ENCODE assay signal across 9 cellular contexts in genomic region chr10:48551796-48552591, GRCh38. TPM values are rescaled to one million over a fixed set of nuclear protein-coding genes. Genes with fewer than 3 reads are reported as not detected.
DNase-seq lines count a peak whose midpoint lies in the region; ATAC-seq, FAIRE-seq and TF ChIP-seq lines count a peak whose summit lies in the region.
"Had no signal": no experiment of that assay in that cellular context is flagged by ENCODE, and none has a peak within 500 bp of the region (broad histone marks: within the 10 kb centered on the region; RNA-seq: fewer than 3 reads in every experiment).

No MANE protein-coding gene starts in this region.

- peaks cover 4% of the 10 kb centered on the region for H3K4me1 Mint-ChIP-seq in type B pancreatic cell (ENCODE audit: unreplicated experiment)

- BruUV-seq in PC-3 (replicated peaks; lab: Mats Ljungman, UMichigan): no TSS peak

- H3K4me2 ChIP-seq in PC-3 (ENCODE audit: low read length): no peak overlapping the region

- no peak overlapping the region for H3K4me3 Mint-ChIP-seq in type B pancreatic cell

- H2AFZ ChIP-seq in PC-3 (ENCODE audit: low read length): peak overlapping the region; percentile 16; the same call in 1 of the 2 replicates

- peaks cover 3% of the 10 kb centered on the region for H3K27me3 Mint-ChIP-seq in type B pancreatic cell

- no peaks in the 10 kb centered on the region for H3K9me3 ChIP-seq in PC-3 (ENCODE audit: low read length)
- H3K9me3 ChIP-seq in liver (ENCODE audit: control insufficient read depth in 4 of 4, low read length in 3 of 4): no peaks in the 10 kb centered on the region

- WGBS in liver: 52% methylated on average over 7 of the region's 7 CpGs

- no peak overlapping the region for H3K4me3 ChIP-seq in PC-3 (ENCODE audit: low read length)
- H3K4me3 ChIP-seq in liver (ENCODE audit: low read depth in 1 of 3, low read length in 3 of 3): no peak overlapping the region

- no peaks in the 10 kb centered on the region for H4K20me1 ChIP-seq in PC-3 (ENCODE audit: low read length)

- peak; percentile 69 for DNase-seq in EH (ENCODE audit: low read depth)
- peak; percentile 55 for DNase-seq in HTR-8/SVneo (ENCODE audit: insufficient read length, low spot score)
- DNase-seq in PC-3: peak; percentile 81
- peak; percentile 67 for DNase-seq in dedifferentiated amniotic fluid mesenchymal stem cell (ENCODE audit: extremely low spot score)
- no peak for DNase-seq in type B pancreatic cell (ENCODE audit: extremely low spot score, unreplicated experiment)
- DNase-seq in central memory CD4-positive, alpha-beta T cell: no peak

- H3K9ac ChIP-seq in PC-3 (ENCODE audit: low read length) (no peak overlapping the region), liver (ENCODE audit: low read depth in 1 of 2, low read length in 2 of 2) (no peak overlapping the region)

- H3K9me3 Mint-ChIP-seq in type B pancreatic cell: no peaks in the 10 kb centered on the region

- no peaks in the 10 kb centered on the region for H3F3A ChIP-seq in PC-3 (ENCODE audit: low read length, unreplicated experiment)

- no peak for FAIRE-seq in HTR-8/SVneo (lab: Jason Lieb, UNC)

- ATAC-seq in PC-3: peak; percentile 74
- no peak for ATAC-seq in GM21723 (IDR thresholded peaks at IDR 0.05; ENCODE audit: unreplicated experiment)

- peak; percentile 74 to 80 for TF ChIP-seq RAD21 in liver (IDR thresholded peaks at IDR 0.05)

- no peaks in the 10 kb centered on the region for H3K36me3 ChIP-seq in PC-3 (ENCODE audit: low read depth, low read length)
- H3K36me3 ChIP-seq in liver (ENCODE audit: control insufficient read depth in 4 of 4, insufficient read depth in 3 of 4, low read depth in 1 of 4, low read length in 3 of 4): no peaks in the 10 kb centered on the region

- H3K4me1 ChIP-seq in PC-3 (ENCODE audit: insufficient read depth, low read length) (no peaks in the 10 kb centered on the region), liver (ENCODE audit: control insufficient read depth in 4 of 4, insufficient read depth in 4 of 4, low read length in 3 of 4) (no peaks in the 10 kb centered on the region)

- H3K27me3 ChIP-seq in PC-3 (ENCODE audit: low read length): no peaks in the 10 kb centered on the region
- H3K27me3 ChIP-seq in liver (ENCODE audit: control insufficient read depth in 4 of 4, insufficient read depth in 4 of 4, low read length in 3 of 4): no peaks in the 10 kb centered on the region

- H3K9me2 ChIP-seq in PC-3 (replicated peaks; ENCODE audit: low read length): no peaks in the 10 kb centered on the region

- TF ChIP-seq CTCF in PC-3 (conservative IDR thresholded peaks at IDR 0.05; ENCODE audit: low read depth, low read length) (peak; percentile 98), liver (IDR thresholded peaks at IDR 0.05; ENCODE audit: low read depth, low read length, missing input control) (peak; percentile 62), type B pancreatic cell (conservative IDR thresholded peaks at IDR 0.05) (peak; percentile 86)

- POLR2A ChIA-PET in PC-3 (lab: Charles Lee; ENCODE audit: unreplicated experiment): no interaction called here

- H3K36me3 Mint-ChIP-seq in type B pancreatic cell: no peaks in the 10 kb centered on the region

- no peak overlapping the region for H3K27ac ChIP-seq in PC-3 (ENCODE audit: low read length)
- H3K27ac ChIP-seq in liver (ENCODE audit: low read depth in 1 of 2, low read length in 2 of 2): no peak overlapping the region

- CTCF ChIA-PET in PC-3 (lab: Charles Lee): interaction anchor here (0.5 to 4.8 kb wide), 3 partner anchors 53 to 129 kb away, joined by 3 to 81 read pairs (median 10); partner anchors contain the start of gene ARHGAP22

- H3K79me2 ChIP-seq in PC-3 (ENCODE audit: low read length): no peaks in the 10 kb centered on the region

- intact Hi-C loops in PC-3 (cut with micrococcal nuclease): loop anchor here (1.0 to 10.0 kb wide), 5 partner anchors 52 to 963 kb away; no protein-coding TSS in a partner anchor

- H3K27ac Mint-ChIP-seq in type B pancreatic cell: no peak overlapping the region

TF ChIP-seq in liver, 16 proteins besides CTCF, POLR2A, EP300 and RAD21:
- TF ChIP-seq, protein P1, sequence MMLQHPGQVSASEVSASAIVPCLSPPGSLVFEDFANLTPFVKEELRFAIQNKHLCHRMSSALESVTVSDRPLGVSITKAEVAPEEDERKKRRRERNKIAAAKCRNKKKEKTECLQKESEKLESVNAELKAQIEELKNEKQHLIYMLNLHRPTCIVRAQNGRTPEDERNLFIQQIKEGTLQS (IDR thresholded peaks at IDR 0.05): no peak
- no peak for TF ChIP-seq HNF4A (conservative IDR thresholded peaks at IDR 0.05)
- TF ChIP-seq, protein P2, sequence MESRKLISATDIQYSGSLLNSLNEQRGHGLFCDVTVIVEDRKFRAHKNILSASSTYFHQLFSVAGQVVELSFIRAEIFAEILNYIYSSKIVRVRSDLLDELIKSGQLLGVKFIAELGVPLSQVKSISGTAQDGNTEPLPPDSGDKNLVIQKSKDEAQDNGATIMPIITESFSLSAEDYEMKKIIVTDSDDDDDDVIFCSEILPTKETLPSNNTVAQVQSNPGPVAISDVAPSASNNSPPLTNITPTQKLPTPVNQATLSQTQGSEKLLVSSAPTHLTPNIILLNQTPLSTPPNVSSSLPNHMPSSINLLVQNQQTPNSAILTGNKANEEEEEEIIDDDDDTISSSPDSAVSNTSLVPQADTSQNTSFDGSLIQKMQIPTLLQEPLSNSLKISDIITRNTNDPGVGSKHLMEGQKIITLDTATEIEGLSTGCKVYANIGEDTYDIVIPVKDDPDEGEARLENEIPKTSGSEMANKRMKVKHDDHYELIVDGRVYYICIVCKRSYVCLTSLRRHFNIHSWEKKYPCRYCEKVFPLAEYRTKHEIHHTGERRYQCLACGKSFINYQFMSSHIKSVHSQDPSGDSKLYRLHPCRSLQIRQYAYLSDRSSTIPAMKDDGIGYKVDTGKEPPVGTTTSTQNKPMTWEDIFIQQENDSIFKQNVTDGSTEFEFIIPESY (IDR thresholded peaks at IDR 0.05): no peak
- no peak for TF ChIP-seq JUND (IDR thresholded peaks at IDR 0.05)
- TF ChIP-seq YY1 (IDR thresholded peaks at IDR 0.05): no peak
- no peak for TF ChIP-seq HNF4G (IDR thresholded peaks at IDR 0.05)
- TF ChIP-seq, protein P3, sequence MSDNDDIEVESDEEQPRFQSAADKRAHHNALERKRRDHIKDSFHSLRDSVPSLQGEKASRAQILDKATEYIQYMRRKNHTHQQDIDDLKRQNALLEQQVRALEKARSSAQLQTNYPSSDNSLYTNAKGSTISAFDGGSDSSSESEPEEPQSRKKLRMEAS (IDR thresholded peaks at IDR 0.05): no peak
- no peak for TF ChIP-seq TAF1 (conservative IDR thresholded peaks at IDR 0.05)
- TF ChIP-seq EGR1 (IDR thresholded peaks at IDR 0.05; ENCODE audit: low read depth in 2 of 2): no peak
- TF ChIP-seq GABPA (IDR thresholded peaks at IDR 0.05 in 1 of 2, conservative IDR thresholded peaks at IDR 0.05 in 1 of 2): no peak
- no peak for TF ChIP-seq REST (IDR thresholded peaks at IDR 0.05)
- TF ChIP-seq NR2F2 (IDR thresholded peaks at IDR 0.05): no peak
- no peak for TF ChIP-seq SP1 (IDR thresholded peaks at IDR 0.05)
- no peak for TF ChIP-seq FOXA1 (IDR thresholded peaks at IDR 0.05)
- no peak for TF ChIP-seq RXRA (IDR thresholded peaks at IDR 0.05)
- TF ChIP-seq FOXA2 (IDR thresholded peaks at IDR 0.05): no peak

RNA-seq across cellular contexts. Expression of gene ARHGAP22, which starts 52.9 kb away (rescaled TPM):
- total RNA-seq in PC-3 (2014; rRNA removed): 12.2 and 14.9 TPM in 2 replicates
- 1 to 10 TPM in 1 of 2 donors, under 1 TPM in 1; 0.59 to 2.3 TPM for total RNA-seq in liver
- under 1 TPM; 0.23 to 0.49 TPM for polyA plus RNA-seq in liver
- 4.1 and 5.1 TPM in 2 replicates for total RNA-seq in type B pancreatic cell (ENCODE audit: low replicate concordance)
- total RNA-seq: activated CD8-positive, alpha-beta memory T cell treated with anti-CD3 and anti-CD28 coated beads for 36 hours had no signal

Comparison
In these comparisons a context has a peak if more than half of its experiments do, and no peak if none do; other contexts are left out.
1. DNase-seq: peak in EH (single experiment), HTR-8/SVneo (single experiment), PC-3 (single experiment) and dedifferentiated amniotic fluid mesenchymal stem cell (single experiment); none in type B pancreatic cell (single experiment) and central memory CD4-positive, alpha-beta T cell (single experiment).
2. Peak in every context shown above with its lines, with median percentiles within 50 percentile points of each other: CTCF ChIP-seq.